Comparison of ENCODE assay signal across 1 cellular context in genomic region chr16:1936945-1937479, GRCh38.
A peak's percentile ranks its signal among the peaks of the same experiment; 100 is the strongest.
TF ChIP-seq lines count a peak whose summit lies in the region.

No MANE protein-coding gene starts in this region.

TF ChIP-seq in HepG2, 621 proteins besides CTCF, POLR2A, EP300 and RAD21:
- no peak for TF ChIP-seq FOSL2 (CRISPR knock-in tag; IDR thresholded peaks at IDR 0.05)
- peak; percentile 32 for TF ChIP-seq RBM22 (optimal IDR thresholded peaks at IDR 0.05; ENCODE audit: low read length)
- TF ChIP-seq HHEX (CRISPR knock-in tag; IDR thresholded peaks at IDR 0.05), result no peak
- TF ChIP-seq SIX4 (CRISPR knock-in tag; IDR thresholded peaks at IDR 0.05), result no peak
- peak; percentile 58 for TF ChIP-seq AGO2 (optimal IDR thresholded peaks at IDR 0.05; ENCODE audit: low read depth, low read length)
- TF ChIP-seq RBFOX2 (IDR thresholded peaks at IDR 0.05; ENCODE audit: low read depth, low read length), result peak; percentile 37; the same call in 1 of the 2 replicates
- no peak for TF ChIP-seq KAT7 (CRISPR knock-in tag; IDR thresholded peaks at IDR 0.05; ENCODE audit: borderline replicate concordance)
